23 cellular contexts compared by ENCODE assay signal in genomic region chrX:153769865-153770605, GRCh38. TPM values are rescaled to one million over a fixed set of nuclear protein-coding genes. Genes with fewer than 3 reads are reported as not detected.
DNase-seq lines count a peak whose midpoint lies in the region; ATAC-seq, FAIRE-seq and TF ChIP-seq lines count a peak whose summit lies in the region.
"Had no signal": no experiment of that assay in that cellular context is flagged by ENCODE, and none has a peak within 500 bp of the region (broad histone marks: within the 10 kb centered on the region; RNA-seq: fewer than 3 reads in every experiment).

No MANE protein-coding gene starts in this region.

- H3K27ac ChIP-seq in RWPE2 (ENCODE audit: poor library complexity, severe bottlenecking) (no peak overlapping the region), layer of hippocampus (ENCODE audit: low read depth, low read length) (peak overlapping the region; percentile 71)
- H3K27ac ChIP-seq: adrenal gland, left ventricle myocardium inferior, testis had no signal

- no peaks in the 10 kb centered on the region for H3K9me3 ChIP-seq in RWPE2 (ENCODE audit: severe bottlenecking)
- H3K9me3 ChIP-seq: adrenal gland, left ventricle myocardium inferior, testis had no signal

- no peaks in the 10 kb centered on the region for H3K9me3 Mint-ChIP-seq in natural killer cell treated with Interleukin-12 subunit alpha and Interleukin-12 subunit beta and Interleukin-15 and Interleukin-18, amount 100 ng/mL, for 72 hours
- H3K9me3 Mint-ChIP-seq in natural killer cell, result no peaks in the 10 kb centered on the region
- no peaks in the 10 kb centered on the region for H3K9me3 Mint-ChIP-seq in activated T-helper 1 cell treated with anti-CD3 and anti-CD28 coated beads, Interleukin-12 subunit alpha, Interleukin-12 subunit beta, Interleukin-2, Interleukin-4 antibody, amounts not matched to agents 30 ng/mL and 10 ng/mL and 1 ng/mL, durations not matched to agents 14 hours and 24 hours and 36 hours
- H3K9me3 Mint-ChIP-seq: activated CD4-positive, alpha-beta T cell treated with anti-CD3 and anti-CD28 coated beads, Interleukin-2, amount 10 ng/mL, durations not matched to agents 24 days and 14 days; CD4-positive, alpha-beta T cell; stimulated activated effector memory CD8-positive, alpha-beta T cell treated with anti-CD3 and anti-CD28 coated beads, Interleukin-12 subunit alpha, Interleukin-12 subunit beta, amount 100 ng/mL, for 72 hours had no signal

- no peak for FAIRE-seq in GM19239 (lab: Jason Lieb, UNC)
- FAIRE-seq: HepG2 had no signal

- intact Hi-C loops in natural killer cell (cut with micrococcal nuclease), result no loop called here
- intact Hi-C loops in activated T-helper 1 cell treated with anti-CD3 and anti-CD28 coated beads, Interleukin-12 subunit alpha, Interleukin-12 subunit beta, Interleukin-2, Interleukin-4 antibody, amounts not matched to agents 30 ng/mL and 10 ng/mL and 1 ng/mL, durations not matched to agents 14 hours and 24 hours and 36 hours (cut with micrococcal nuclease), result no loop called here

- H3K27me3 Mint-ChIP-seq in natural killer cell treated with Interleukin-12 subunit alpha and Interleukin-12 subunit beta and Interleukin-15 and Interleukin-18, amount 100 ng/mL, for 72 hours, result peaks cover 0 to 4% of the 10 kb centered on the region in 2 donors
- no peaks in the 10 kb centered on the region for H3K27me3 Mint-ChIP-seq in natural killer cell (ENCODE audit: low read depth in 2 of 2)
- peaks cover 5% of the 10 kb centered on the region for H3K27me3 Mint-ChIP-seq in activated T-helper 1 cell treated with anti-CD3 and anti-CD28 coated beads, Interleukin-12 subunit alpha, Interleukin-12 subunit beta, Interleukin-2, Interleukin-4 antibody, amounts not matched to agents 30 ng/mL and 10 ng/mL and 1 ng/mL, durations not matched to agents 14 hours and 24 hours and 36 hours (ENCODE audit: insufficient read depth)
- H3K27me3 Mint-ChIP-seq: activated CD4-positive, alpha-beta T cell treated with anti-CD3 and anti-CD28 coated beads, Interleukin-2, amount 10 ng/mL, durations not matched to agents 24 days and 14 days; CD4-positive, alpha-beta T cell had no signal

- H3K4me1 Mint-ChIP-seq in natural killer cell treated with Interleukin-12 subunit alpha and Interleukin-12 subunit beta and Interleukin-15 and Interleukin-18, amount 100 ng/mL, for 72 hours (ENCODE audit: low read depth in 2 of 2), result peaks cover 0 to 5% of the 10 kb centered on the region in 2 donors
- peaks cover 0 to 16% of the 10 kb centered on the region in 2 donors for H3K4me1 Mint-ChIP-seq in natural killer cell
- H3K4me1 Mint-ChIP-seq in activated T-helper 1 cell treated with anti-CD3 and anti-CD28 coated beads, Interleukin-12 subunit alpha, Interleukin-12 subunit beta, Interleukin-2, Interleukin-4 antibody, amounts not matched to agents 30 ng/mL and 10 ng/mL and 1 ng/mL, durations not matched to agents 14 hours and 24 hours and 36 hours (ENCODE audit: low read depth), result peaks cover 5% of the 10 kb centered on the region
- H3K4me1 Mint-ChIP-seq: stimulated activated effector memory CD8-positive, alpha-beta T cell treated with anti-CD3 and anti-CD28 coated beads, Interleukin-12 subunit alpha, Interleukin-12 subunit beta, amount 100 ng/mL, for 72 hours had no signal

- no peaks in the 10 kb centered on the region for H3K36me3 Mint-ChIP-seq in natural killer cell treated with Interleukin-12 subunit alpha and Interleukin-12 subunit beta and Interleukin-15 and Interleukin-18, amount 100 ng/mL, for 72 hours
- no peaks in the 10 kb centered on the region for H3K36me3 Mint-ChIP-seq in natural killer cell
- H3K36me3 Mint-ChIP-seq in activated T-helper 1 cell treated with anti-CD3 and anti-CD28 coated beads, Interleukin-12 subunit alpha, Interleukin-12 subunit beta, Interleukin-2, Interleukin-4 antibody, amounts not matched to agents 30 ng/mL and 10 ng/mL and 1 ng/mL, durations not matched to agents 14 hours and 24 hours and 36 hours (ENCODE audit: low read depth), result no peaks in the 10 kb centered on the region
- H3K36me3 Mint-ChIP-seq: stimulated activated effector memory CD8-positive, alpha-beta T cell treated with anti-CD3 and anti-CD28 coated beads, Interleukin-12 subunit alpha, Interleukin-12 subunit beta, amount 100 ng/mL, for 72 hours had no signal

- no peak overlapping the region for H3K4me3 Mint-ChIP-seq in natural killer cell treated with Interleukin-12 subunit alpha and Interleukin-12 subunit beta and Interleukin-15 and Interleukin-18, amount 100 ng/mL, for 72 hours
- H3K4me3 Mint-ChIP-seq in natural killer cell, result no peak overlapping the region
- no peak overlapping the region for H3K4me3 Mint-ChIP-seq in activated T-helper 1 cell treated with anti-CD3 and anti-CD28 coated beads, Interleukin-12 subunit alpha, Interleukin-12 subunit beta, Interleukin-2, Interleukin-4 antibody, amounts not matched to agents 30 ng/mL and 10 ng/mL and 1 ng/mL, durations not matched to agents 14 hours and 24 hours and 36 hours
- H3K4me3 Mint-ChIP-seq: activated CD4-positive, alpha-beta T cell treated with anti-CD3 and anti-CD28 coated beads, Interleukin-2, amount 10 ng/mL, durations not matched to agents 24 days and 14 days; CD4-positive, alpha-beta T cell; nephron progenitor cell; stimulated activated effector memory CD8-positive, alpha-beta T cell treated with anti-CD3 and anti-CD28 coated beads, Interleukin-12 subunit alpha, Interleukin-12 subunit beta, amount 100 ng/mL, for 72 hours had no signal

- peak; percentile 57 for DNase-seq in natural killer cell treated with Interleukin-12 subunit alpha and Interleukin-12 subunit beta and Interleukin-15 and Interleukin-18, amount 100 ng/mL, for 72 hours (ENCODE audit: low spot score)
- no peak for DNase-seq in natural killer cell
- DNase-seq in RWPE2 (ENCODE audit: low spot score), result peak; percentile 33
- no peak for DNase-seq in activated T-helper 1 cell treated with anti-CD3 and anti-CD28 coated beads, Interleukin-12 subunit alpha, Interleukin-12 subunit beta, Interleukin-2, Interleukin-4 antibody, amounts not matched to agents 30 ng/mL and 10 ng/mL and 1 ng/mL, durations not matched to agents 14 hours and 24 hours and 36 hours (ENCODE audit: low spot score)
- DNase-seq in GM19239 (ENCODE audit: insufficient read length, low spot score), result no peak
- DNase-seq: activated CD4-positive, alpha-beta T cell treated with anti-CD3 and anti-CD28 coated beads, Interleukin-2, amount 10 ng/mL, durations not matched to agents 24 days and 14 days; DMS153; left ventricle myocardium inferior; NCI-H2081; NCI-H446; nephron progenitor cell; OCI-M1; SHP77 treated with DMSO at 0.1 percent for 48 hours; stimulated activated CD4-positive, alpha-beta T cell treated with anti-CD3 and anti-CD28 coated beads, Interleukin-1b, Interleukin-23, amount 100 ng/mL, for 48 hours; testis had no signal

- no peaks in the 10 kb centered on the region for H3K36me3 ChIP-seq in RWPE2 (ENCODE audit: low read depth)
- H3K36me3 ChIP-seq: left ventricle myocardium inferior had no signal

- H3K27me3 ChIP-seq in RWPE2 (ENCODE audit: insufficient read depth, poor library complexity, severe bottlenecking) (no peaks in the 10 kb centered on the region), layer of hippocampus (ENCODE audit: control insufficient read depth, insufficient read depth, low read length) (no peaks in the 10 kb centered on the region)
- H3K27me3 ChIP-seq: adrenal gland, testis had no signal

- H3K4me1 ChIP-seq in RWPE2 (ENCODE audit: insufficient read depth, poor library complexity, severe bottlenecking), result no peaks in the 10 kb centered on the region

- no peak for ATAC-seq in natural killer cell treated with Interleukin-12 subunit alpha and Interleukin-12 subunit beta and Interleukin-15 and Interleukin-18, amount 100 ng/mL, for 72 hours
- ATAC-seq in natural killer cell (no peak), RWPE2 (ENCODE audit: low read depth) (no peak), GM18861 (IDR thresholded peaks at IDR 0.05; ENCODE audit: unreplicated experiment) (no peak), GM21367 (IDR thresholded peaks at IDR 0.05; ENCODE audit: unreplicated experiment) (no peak)
- ATAC-seq: HepG2; stimulated activated effector memory CD8-positive, alpha-beta T cell treated with anti-CD3 and anti-CD28 coated beads, Interleukin-12 subunit alpha, Interleukin-12 subunit beta, amount 100 ng/mL, for 72 hours had no signal

- H3K27ac Mint-ChIP-seq in natural killer cell treated with Interleukin-12 subunit alpha and Interleukin-12 subunit beta and Interleukin-15 and Interleukin-18, amount 100 ng/mL, for 72 hours, result no peak overlapping the region
- no peak overlapping the region for H3K27ac Mint-ChIP-seq in natural killer cell
- H3K27ac Mint-ChIP-seq in activated T-helper 1 cell treated with anti-CD3 and anti-CD28 coated beads, Interleukin-12 subunit alpha, Interleukin-12 subunit beta, Interleukin-2, Interleukin-4 antibody, amounts not matched to agents 30 ng/mL and 10 ng/mL and 1 ng/mL, durations not matched to agents 14 hours and 24 hours and 36 hours, result no peak overlapping the region
- H3K27ac Mint-ChIP-seq: activated CD4-positive, alpha-beta T cell treated with anti-CD3 and anti-CD28 coated beads, Interleukin-2, amount 10 ng/mL, durations not matched to agents 24 days and 14 days; CD4-positive, alpha-beta T cell; nephron progenitor cell; stimulated activated effector memory CD8-positive, alpha-beta T cell treated with anti-CD3 and anti-CD28 coated beads, Interleukin-12 subunit alpha, Interleukin-12 subunit beta, amount 100 ng/mL, for 72 hours had no signal

- no peak overlapping the region for H3K4me3 ChIP-seq in RWPE2 (ENCODE audit: severe bottlenecking)
- H3K4me3 ChIP-seq: adrenal gland, left ventricle myocardium inferior, testis had no signal

- no peak for TF ChIP-seq CTCF in natural killer cell (IDR thresholded peaks at IDR 0.05)
- TF ChIP-seq CTCF in RWPE2 (IDR thresholded peaks at IDR 0.05; ENCODE audit: poor library complexity, severe bottlenecking), result no peak

RNA-seq across cellular contexts. Expression of gene PLXNB3, which starts 6.0 kb away (rescaled TPM):
- 1 to 10 TPM in 1 of 2 donors, under 1 TPM in 1; 0.48 to 2.4 TPM for total RNA-seq in natural killer cell treated with Interleukin-12 subunit alpha and Interleukin-12 subunit beta and Interleukin-15 and Interleukin-18, amount 100 ng/mL, for 72 hours
- total RNA-seq in natural killer cell, result 1 to 10 TPM in 2 of 3 donors, not detected in 1; 1.2 to 1.3 TPM
- 0.21 and 0.81 TPM in 2 replicates for total RNA-seq in activated T-helper 1 cell treated with anti-CD3 and anti-CD28 coated beads, Interleukin-12 subunit alpha, Interleukin-12 subunit beta, Interleukin-2, Interleukin-4 antibody, amounts not matched to agents 30 ng/mL and 10 ng/mL and 1 ng/mL, durations not matched to agents 14 hours and 24 hours and 36 hours
- total RNA-seq: CD4-positive, alpha-beta T cell had no signal

RNA-seq across cellular contexts. Expression of gene SRPK3, which starts 10.8 kb away (rescaled TPM):
- total RNA-seq in natural killer cell treated with Interleukin-12 subunit alpha and Interleukin-12 subunit beta and Interleukin-15 and Interleukin-18, amount 100 ng/mL, for 72 hours, result not detected
- not detected for total RNA-seq in natural killer cell
- total RNA-seq in activated T-helper 1 cell treated with anti-CD3 and anti-CD28 coated beads, Interleukin-12 subunit alpha, Interleukin-12 subunit beta, Interleukin-2, Interleukin-4 antibody, amounts not matched to agents 30 ng/mL and 10 ng/mL and 1 ng/mL, durations not matched to agents 14 hours and 24 hours and 36 hours, result not detected in 2 replicates
- total RNA-seq: activated CD4-positive, alpha-beta T cell treated with anti-CD3 and anti-CD28 coated beads, Interleukin-2, amount 10 ng/mL, durations not matched to agents 24 days and 14 days; CD4-positive, alpha-beta T cell; G401 had no signal

RNA-seq across cellular contexts. Expression of gene IDH3G, which starts 24.1 kb away (rescaled TPM):
- 10 to 100 TPM; 62.5 to 74.1 TPM for total RNA-seq in natural killer cell treated with Interleukin-12 subunit alpha and Interleukin-12 subunit beta and Interleukin-15 and Interleukin-18, amount 100 ng/mL, for 72 hours
- total RNA-seq in natural killer cell, result 10 to 100 TPM; 70.1 to 76.5 (median 71.1) TPM
- total RNA-seq in activated T-helper 1 cell treated with anti-CD3 and anti-CD28 coated beads, Interleukin-12 subunit alpha, Interleukin-12 subunit beta, Interleukin-2, Interleukin-4 antibody, amounts not matched to agents 30 ng/mL and 10 ng/mL and 1 ng/mL, durations not matched to agents 14 hours and 24 hours and 36 hours, result 68.4 and 69.7 TPM in 2 replicates

RNA-seq across cellular contexts. Expression of gene SSR4, which starts 24.4 kb away (rescaled TPM):
- total RNA-seq in natural killer cell treated with Interleukin-12 subunit alpha and Interleukin-12 subunit beta and Interleukin-15 and Interleukin-18, amount 100 ng/mL, for 72 hours, result 100 to 1,000 TPM; 266 to 306 TPM
- 100 to 1,000 TPM; 160 to 280 (median 189) TPM for total RNA-seq in natural killer cell
- total RNA-seq in activated T-helper 1 cell treated with anti-CD3 and anti-CD28 coated beads, Interleukin-12 subunit alpha, Interleukin-12 subunit beta, Interleukin-2, Interleukin-4 antibody, amounts not matched to agents 30 ng/mL and 10 ng/mL and 1 ng/mL, durations not matched to agents 14 hours and 24 hours and 36 hours, result 281 and 285 TPM in 2 replicates

RNA-seq across cellular contexts. Expression of gene ABCD1, which starts 45.4 kb away (rescaled TPM):
- 10 to 100 TPM in 1 of 2 donors, 1 to 10 TPM in 1; 7.4 to 12.2 TPM for total RNA-seq in natural killer cell treated with Interleukin-12 subunit alpha and Interleukin-12 subunit beta and Interleukin-15 and Interleukin-18, amount 100 ng/mL, for 72 hours
- total RNA-seq in natural killer cell, result 10 to 100 TPM; 12.2 to 13.9 (median 13.8) TPM
- 8.4 TPM in 2 replicates for total RNA-seq in activated T-helper 1 cell treated with anti-CD3 and anti-CD28 coated beads, Interleukin-12 subunit alpha, Interleukin-12 subunit beta, Interleukin-2, Interleukin-4 antibody, amounts not matched to agents 30 ng/mL and 10 ng/mL and 1 ng/mL, durations not matched to agents 14 hours and 24 hours and 36 hours

Comparison
In these comparisons a context has a peak if more than half of its experiments do, and no peak if none do; other contexts are left out.
1. DNase-seq: peak in natural killer cell treated with Interleukin-12 subunit alpha and Interleukin-12 subunit beta and Interleukin-15 and Interleukin-18, amount 100 ng/mL, for 72 hours (single experiment) and RWPE2 (single experiment); none in natural killer cell (single experiment), activated T-helper 1 cell treated with anti-CD3 and anti-CD28 coated beads, Interleukin-12 subunit alpha, Interleukin-12 subunit beta, Interleukin-2, Interleukin-4 antibody, amounts not matched to agents 30 ng/mL and 10 ng/mL and 1 ng/mL, durations not matched to agents 14 hours and 24 hours and 36 hours (single experiment) and GM19239 (single experiment).